In the genomic region with DNA sequence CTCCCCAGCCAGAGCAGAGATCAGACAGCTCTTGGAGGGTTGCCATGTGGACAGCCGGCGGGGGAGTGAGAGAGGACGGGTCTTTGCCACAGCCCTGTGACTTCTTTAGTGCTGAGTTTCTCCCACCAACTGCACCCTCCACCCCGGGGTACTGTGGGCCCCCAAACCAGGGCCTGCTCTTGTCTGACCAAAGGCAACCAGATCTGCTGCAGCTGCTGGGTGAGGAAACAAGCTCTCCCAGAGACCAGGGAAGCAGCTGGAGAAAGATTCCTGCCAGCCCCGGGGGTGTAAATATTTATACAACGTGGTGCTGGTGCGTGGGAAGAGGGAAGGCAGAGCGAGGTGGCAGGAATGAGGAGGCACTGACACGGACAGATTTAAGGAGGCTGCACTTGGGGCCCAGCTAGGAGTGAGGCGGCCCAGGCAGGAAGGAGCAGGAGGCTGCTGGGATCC, we compare ENCODE assay signal across 2 cellular contexts.
TF ChIP-seq lines count a peak whose summit lies in the region.

No MANE protein-coding gene starts in this region.

TF ChIP-seq in IMR-90, 13 proteins besides CTCF, POLR2A, EP300 and RAD21:
- TF ChIP-seq BHLHE40 (IDR thresholded peaks at IDR 0.05; ENCODE audit: low read depth, low read length): peak; percentile 35; the same call in 1 of the 2 replicates
- TF ChIP-seq RFX5 (IDR thresholded peaks at IDR 0.05; ENCODE audit: low read depth, low read length): no peak
- TF ChIP-seq MAFK (IDR thresholded peaks at IDR 0.05; ENCODE audit: low read depth, low read length): no peak
- TF ChIP-seq, protein P1, sequence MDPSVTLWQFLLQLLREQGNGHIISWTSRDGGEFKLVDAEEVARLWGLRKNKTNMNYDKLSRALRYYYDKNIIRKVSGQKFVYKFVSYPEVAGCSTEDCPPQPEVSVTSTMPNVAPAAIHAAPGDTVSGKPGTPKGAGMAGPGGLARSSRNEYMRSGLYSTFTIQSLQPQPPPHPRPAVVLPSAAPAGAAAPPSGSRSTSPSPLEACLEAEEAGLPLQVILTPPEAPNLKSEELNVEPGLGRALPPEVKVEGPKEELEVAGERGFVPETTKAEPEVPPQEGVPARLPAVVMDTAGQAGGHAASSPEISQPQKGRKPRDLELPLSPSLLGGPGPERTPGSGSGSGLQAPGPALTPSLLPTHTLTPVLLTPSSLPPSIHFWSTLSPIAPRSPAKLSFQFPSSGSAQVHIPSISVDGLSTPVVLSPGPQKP (IDR thresholded peaks at IDR 0.05; ENCODE audit: borderline replicate concordance, low read depth, low read length): no peak
- TF ChIP-seq RCOR1 (IDR thresholded peaks at IDR 0.05; ENCODE audit: insufficient replicate concordance, low read length): peak; percentile 88
- no peak for TF ChIP-seq FOS (IDR thresholded peaks at IDR 0.05; ENCODE audit: low read depth, low read length)
- TF ChIP-seq CEBPB (IDR thresholded peaks at IDR 0.05; ENCODE audit: low read depth, low read length): peak; percentile 38; the same call in 1 of the 2 replicates
- peak; percentile 73; the same call in 1 of the 2 replicates for TF ChIP-seq MAZ (IDR thresholded peaks at IDR 0.05; ENCODE audit: borderline replicate concordance, low read depth, low read length)
- TF ChIP-seq, protein P2, sequence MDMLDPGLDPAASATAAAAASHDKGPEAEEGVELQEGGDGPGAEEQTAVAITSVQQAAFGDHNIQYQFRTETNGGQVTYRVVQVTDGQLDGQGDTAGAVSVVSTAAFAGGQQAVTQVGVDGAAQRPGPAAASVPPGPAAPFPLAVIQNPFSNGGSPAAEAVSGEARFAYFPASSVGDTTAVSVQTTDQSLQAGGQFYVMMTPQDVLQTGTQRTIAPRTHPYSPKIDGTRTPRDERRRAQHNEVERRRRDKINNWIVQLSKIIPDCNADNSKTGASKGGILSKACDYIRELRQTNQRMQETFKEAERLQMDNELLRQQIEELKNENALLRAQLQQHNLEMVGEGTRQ (IDR thresholded peaks at IDR 0.05; ENCODE audit: low read depth, low read length): no peak
- TF ChIP-seq MXI1 (IDR thresholded peaks at IDR 0.05; ENCODE audit: borderline replicate concordance, low read depth, low read length): peak; percentile 71
- TF ChIP-seq CHD1 (IDR thresholded peaks at IDR 0.05; ENCODE audit: low read depth, low read length): no peak
- TF ChIP-seq SMC3 (IDR thresholded peaks at IDR 0.05; ENCODE audit: low read depth, low read length): peak; percentile 11; the same call in 1 of the 2 replicates
- TF ChIP-seq NFE2L2 (IDR thresholded peaks at IDR 0.05; ENCODE audit: low read depth, low read length): no peak
TF ChIP-seq in IMR-90: peak in this region for 6.

TF ChIP-seq in K562, 482 proteins besides CTCF, POLR2A, EP300 and RAD21:
- no peak; the same call in 1 of the 2 replicates for TF ChIP-seq ZBTB7A (IDR thresholded peaks at IDR 0.05; ENCODE audit: borderline replicate concordance, control insufficient read depth, low read depth, low read length)
- no peak for TF ChIP-seq ZNF384 (IDR thresholded peaks at IDR 0.05; ENCODE audit: low read depth, low read length)
- TF ChIP-seq, protein P1 (CRISPR knock-in tag; IDR thresholded peaks at IDR 0.05): no peak
- no peak for TF ChIP-seq BRD9 (IDR thresholded peaks at IDR 0.05; ENCODE audit: low read depth, partially characterized antibody)
- no peak for TF ChIP-seq NEUROD1 (IDR thresholded peaks at IDR 0.05; ENCODE audit: borderline replicate concordance, low read depth, low read length, partially characterized antibody)
- TF ChIP-seq EGR1 (conservative IDR thresholded peaks at IDR 0.05): peak; percentile 38
- TF ChIP-seq, protein P3, sequence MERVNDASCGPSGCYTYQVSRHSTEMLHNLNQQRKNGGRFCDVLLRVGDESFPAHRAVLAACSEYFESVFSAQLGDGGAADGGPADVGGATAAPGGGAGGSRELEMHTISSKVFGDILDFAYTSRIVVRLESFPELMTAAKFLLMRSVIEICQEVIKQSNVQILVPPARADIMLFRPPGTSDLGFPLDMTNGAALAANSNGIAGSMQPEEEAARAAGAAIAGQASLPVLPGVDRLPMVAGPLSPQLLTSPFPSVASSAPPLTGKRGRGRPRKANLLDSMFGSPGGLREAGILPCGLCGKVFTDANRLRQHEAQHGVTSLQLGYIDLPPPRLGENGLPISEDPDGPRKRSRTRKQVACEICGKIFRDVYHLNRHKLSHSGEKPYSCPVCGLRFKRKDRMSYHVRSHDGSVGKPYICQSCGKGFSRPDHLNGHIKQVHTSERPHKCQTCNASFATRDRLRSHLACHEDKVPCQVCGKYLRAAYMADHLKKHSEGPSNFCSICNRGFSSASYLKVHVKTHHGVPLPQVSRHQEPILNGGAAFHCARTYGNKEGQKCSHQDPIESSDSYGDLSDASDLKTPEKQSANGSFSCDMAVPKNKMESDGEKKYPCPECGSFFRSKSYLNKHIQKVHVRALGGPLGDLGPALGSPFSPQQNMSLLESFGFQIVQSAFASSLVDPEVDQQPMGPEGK (CRISPR knock-in tag; IDR thresholded peaks at IDR 0.05; ENCODE audit: borderline replicate concordance): no peak
- TF ChIP-seq MYC (IDR thresholded peaks at IDR 0.05; ENCODE audit: low read depth, low read length): peak; percentile 40; the same call in 1 of the 2 replicates
- TF ChIP-seq MYC (CRISPR knock-in tag; IDR thresholded peaks at IDR 0.05; ENCODE audit: borderline replicate concordance, low read depth): no peak
- TF ChIP-seq, protein P4, sequence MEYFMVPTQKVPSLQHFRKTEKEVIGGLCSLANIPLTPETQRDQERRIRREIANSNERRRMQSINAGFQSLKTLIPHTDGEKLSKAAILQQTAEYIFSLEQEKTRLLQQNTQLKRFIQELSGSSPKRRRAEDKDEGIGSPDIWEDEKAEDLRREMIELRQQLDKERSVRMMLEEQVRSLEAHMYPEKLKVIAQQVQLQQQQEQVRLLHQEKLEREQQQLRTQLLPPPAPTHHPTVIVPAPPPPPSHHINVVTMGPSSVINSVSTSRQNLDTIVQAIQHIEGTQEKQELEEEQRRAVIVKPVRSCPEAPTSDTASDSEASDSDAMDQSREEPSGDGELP (CRISPR knock-in tag; IDR thresholded peaks at IDR 0.05; ENCODE audit: borderline replicate concordance): no peak
- TF ChIP-seq TRIM28 (IDR thresholded peaks at IDR 0.05): no peak
- TF ChIP-seq, protein P5, sequence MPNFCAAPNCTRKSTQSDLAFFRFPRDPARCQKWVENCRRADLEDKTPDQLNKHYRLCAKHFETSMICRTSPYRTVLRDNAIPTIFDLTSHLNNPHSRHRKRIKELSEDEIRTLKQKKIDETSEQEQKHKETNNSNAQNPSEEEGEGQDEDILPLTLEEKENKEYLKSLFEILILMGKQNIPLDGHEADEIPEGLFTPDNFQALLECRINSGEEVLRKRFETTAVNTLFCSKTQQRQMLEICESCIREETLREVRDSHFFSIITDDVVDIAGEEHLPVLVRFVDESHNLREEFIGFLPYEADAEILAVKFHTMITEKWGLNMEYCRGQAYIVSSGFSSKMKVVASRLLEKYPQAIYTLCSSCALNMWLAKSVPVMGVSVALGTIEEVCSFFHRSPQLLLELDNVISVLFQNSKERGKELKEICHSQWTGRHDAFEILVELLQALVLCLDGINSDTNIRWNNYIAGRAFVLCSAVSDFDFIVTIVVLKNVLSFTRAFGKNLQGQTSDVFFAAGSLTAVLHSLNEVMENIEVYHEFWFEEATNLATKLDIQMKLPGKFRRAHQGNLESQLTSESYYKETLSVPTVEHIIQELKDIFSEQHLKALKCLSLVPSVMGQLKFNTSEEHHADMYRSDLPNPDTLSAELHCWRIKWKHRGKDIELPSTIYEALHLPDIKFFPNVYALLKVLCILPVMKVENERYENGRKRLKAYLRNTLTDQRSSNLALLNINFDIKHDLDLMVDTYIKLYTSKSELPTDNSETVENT (CRISPR knock-in tag; IDR thresholded peaks at IDR 0.05): no peak
- TF ChIP-seq GTF2F1 (IDR thresholded peaks at IDR 0.05; ENCODE audit: low read depth, low read length): no peak
- no peak for TF ChIP-seq MCM3 (IDR thresholded peaks at IDR 0.05)
- 0 out of 2 replicates have a peak, but pooled peaks have one; percentile 5 for TF ChIP-seq SPI1 (IDR thresholded peaks at IDR 0.05; ENCODE audit: borderline replicate concordance, low read depth, low read length)
- no peak for TF ChIP-seq ZBTB17 (CRISPR knock-in tag; IDR thresholded peaks at IDR 0.05)
- no peak for TF ChIP-seq CBX5 (IDR thresholded peaks at IDR 0.05; ENCODE audit: borderline replicate concordance, low read depth)
- 0 out of 2 replicates have a peak, but pooled peaks have one; percentile 20 for TF ChIP-seq SMARCE1 (IDR thresholded peaks at IDR 0.05)
- TF ChIP-seq NFIC (IDR thresholded peaks at IDR 0.05): peak; percentile 64
- TF ChIP-seq ZNF780A (CRISPR knock-in tag; IDR thresholded peaks at IDR 0.05): no peak
- TF ChIP-seq MTA2 (IDR thresholded peaks at IDR 0.05; ENCODE audit: low read depth): no peak
- TF ChIP-seq BRD4 (IDR thresholded peaks at IDR 0.05): no peak
- no peak for TF ChIP-seq CC2D1A (IDR thresholded peaks at IDR 0.05)
- TF ChIP-seq CBX3 (IDR thresholded peaks at IDR 0.05; ENCODE audit: borderline replicate concordance in 1 of 2, low read length in 2 of 2): no peak
- TF ChIP-seq RBBP5 (IDR thresholded peaks at IDR 0.05; ENCODE audit: borderline replicate concordance, insufficient read depth, low read length, poor library complexity, severe bottlenecking): no peak
- TF ChIP-seq L3MBTL2 (IDR thresholded peaks at IDR 0.05): 0 out of 2 replicates have a peak, but pooled peaks have one; percentile 11
- TF ChIP-seq, protein P6, sequence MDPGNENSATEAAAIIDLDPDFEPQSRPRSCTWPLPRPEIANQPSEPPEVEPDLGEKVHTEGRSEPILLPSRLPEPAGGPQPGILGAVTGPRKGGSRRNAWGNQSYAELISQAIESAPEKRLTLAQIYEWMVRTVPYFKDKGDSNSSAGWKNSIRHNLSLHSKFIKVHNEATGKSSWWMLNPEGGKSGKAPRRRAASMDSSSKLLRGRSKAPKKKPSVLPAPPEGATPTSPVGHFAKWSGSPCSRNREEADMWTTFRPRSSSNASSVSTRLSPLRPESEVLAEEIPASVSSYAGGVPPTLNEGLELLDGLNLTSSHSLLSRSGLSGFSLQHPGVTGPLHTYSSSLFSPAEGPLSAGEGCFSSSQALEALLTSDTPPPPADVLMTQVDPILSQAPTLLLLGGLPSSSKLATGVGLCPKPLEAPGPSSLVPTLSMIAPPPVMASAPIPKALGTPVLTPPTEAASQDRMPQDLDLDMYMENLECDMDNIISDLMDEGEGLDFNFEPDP (CRISPR knock-in tag; IDR thresholded peaks at IDR 0.05): no peak
- no peak for TF ChIP-seq ATF7 (IDR thresholded peaks at IDR 0.05)
- TF ChIP-seq ETV6 (IDR thresholded peaks at IDR 0.05; ENCODE audit: borderline replicate concordance in 1 of 2, low read depth in 2 of 2, low read length in 1 of 2): no peak
- no peak for TF ChIP-seq ETV6 (CRISPR knock-in tag; IDR thresholded peaks at IDR 0.05; ENCODE audit: borderline replicate concordance)
- TF ChIP-seq RFX7 (CRISPR knock-in tag; IDR thresholded peaks at IDR 0.05): no peak
- TF ChIP-seq RFX1 (IDR thresholded peaks at IDR 0.05): peak; percentile 42
- TF ChIP-seq MED1 (CRISPR knock-in tag; IDR thresholded peaks at IDR 0.05; ENCODE audit: borderline replicate concordance): no peak
- TF ChIP-seq, protein P7, sequence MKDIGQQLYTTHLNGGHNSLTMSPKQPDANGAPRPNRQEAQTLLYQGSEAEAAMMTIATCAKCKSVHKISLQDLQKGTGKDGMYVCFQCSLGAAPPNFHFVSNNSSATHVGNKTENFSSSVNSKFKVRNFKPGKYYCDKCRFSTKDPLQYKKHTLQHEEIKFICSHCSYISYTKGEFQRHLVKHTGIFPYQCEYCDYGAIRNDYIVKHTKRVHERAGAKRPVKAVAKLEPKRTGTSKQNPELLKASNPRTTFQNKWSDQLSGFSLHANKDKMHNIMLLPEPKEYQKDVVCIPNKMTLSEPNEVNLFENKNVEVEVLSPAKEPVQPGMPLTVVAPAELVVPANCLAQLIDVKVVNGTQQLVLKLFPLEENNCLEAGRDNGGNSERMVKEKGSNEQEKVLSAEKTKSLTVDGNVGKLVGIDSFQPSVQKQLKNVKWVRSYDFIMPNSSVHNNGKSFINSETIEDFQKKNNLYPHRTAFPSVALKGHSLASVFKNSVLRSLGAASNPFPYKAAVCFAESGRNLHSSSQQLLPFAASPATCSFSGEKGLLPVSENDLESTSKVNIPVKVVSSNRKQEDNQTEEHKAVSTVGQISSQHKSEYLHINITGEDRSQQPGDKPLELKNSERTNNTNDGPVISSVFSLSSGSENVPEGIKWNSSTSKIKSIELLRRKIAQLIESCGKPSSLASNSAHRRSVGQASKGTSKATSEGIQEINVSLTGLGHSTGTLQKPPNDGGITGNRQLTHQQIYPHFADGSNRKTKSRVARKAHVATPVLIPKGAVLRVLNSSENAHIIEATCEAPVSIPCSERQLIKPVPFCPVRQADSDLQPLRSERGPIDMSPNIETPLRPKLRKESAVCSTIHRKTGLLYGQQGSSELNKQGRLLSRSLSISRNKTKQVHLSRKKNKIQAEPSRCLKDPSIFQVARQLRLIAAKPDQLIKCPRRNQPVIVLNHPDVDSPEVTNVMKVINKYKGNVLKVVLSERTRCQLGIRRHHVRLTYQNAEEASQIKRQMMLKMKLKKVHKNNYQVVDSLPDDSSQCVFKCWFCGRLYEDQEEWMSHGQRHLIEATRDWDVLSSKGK (CRISPR knock-in tag; IDR thresholded peaks at IDR 0.05): no peak
- TF ChIP-seq YBX1 (IDR thresholded peaks at IDR 0.05): no peak
- no peak for TF ChIP-seq HDGF (IDR thresholded peaks at IDR 0.05)
- TF ChIP-seq IFI16 (CRISPR knock-in tag; IDR thresholded peaks at IDR 0.05): no peak
- no peak for TF ChIP-seq ZNF124 (CRISPR knock-in tag; IDR thresholded peaks at IDR 0.05)
- no peak for TF ChIP-seq ZNF766 (CRISPR knock-in tag; conservative IDR thresholded peaks at IDR 0.05)
- TF ChIP-seq, protein P8, sequence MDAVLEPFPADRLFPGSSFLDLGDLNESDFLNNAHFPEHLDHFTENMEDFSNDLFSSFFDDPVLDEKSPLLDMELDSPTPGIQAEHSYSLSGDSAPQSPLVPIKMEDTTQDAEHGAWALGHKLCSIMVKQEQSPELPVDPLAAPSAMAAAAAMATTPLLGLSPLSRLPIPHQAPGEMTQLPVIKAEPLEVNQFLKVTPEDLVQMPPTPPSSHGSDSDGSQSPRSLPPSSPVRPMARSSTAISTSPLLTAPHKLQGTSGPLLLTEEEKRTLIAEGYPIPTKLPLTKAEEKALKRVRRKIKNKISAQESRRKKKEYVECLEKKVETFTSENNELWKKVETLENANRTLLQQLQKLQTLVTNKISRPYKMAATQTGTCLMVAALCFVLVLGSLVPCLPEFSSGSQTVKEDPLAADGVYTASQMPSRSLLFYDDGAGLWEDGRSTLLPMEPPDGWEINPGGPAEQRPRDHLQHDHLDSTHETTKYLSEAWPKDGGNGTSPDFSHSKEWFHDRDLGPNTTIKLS (IDR thresholded peaks at IDR 0.05; ENCODE audit: borderline replicate concordance, low read depth): no peak
